3 cellular contexts compared by ENCODE assay signal in the genomic region with DNA sequence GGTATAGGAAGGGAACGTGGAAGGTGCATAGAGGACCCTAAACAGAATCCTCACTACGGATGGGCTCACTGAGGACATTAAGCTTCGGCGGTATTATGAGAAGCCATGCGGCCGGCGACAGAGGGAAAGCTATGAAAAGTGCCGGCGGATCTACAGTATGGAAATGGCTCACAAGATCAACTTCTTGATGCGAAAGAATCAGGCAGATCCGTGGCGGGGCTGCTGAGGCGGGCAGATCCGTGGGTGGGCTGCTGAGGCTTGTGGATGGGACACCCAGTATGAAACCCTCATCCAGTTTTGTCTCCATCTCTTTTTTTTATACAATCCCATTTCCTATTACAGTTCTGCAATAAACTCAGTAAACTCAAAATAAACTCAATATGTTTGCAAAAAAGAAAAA.
TF ChIP-seq lines count a peak whose summit lies in the region.

No MANE protein-coding gene starts in this region.

TF ChIP-seq in GM23338, 12 proteins besides CTCF, POLR2A, EP300 and RAD21:
- TF ChIP-seq ZNF114 (CRISPR knock-in tag; IDR thresholded peaks at IDR 0.05), result no peak

TF ChIP-seq in K562, 482 proteins besides CTCF, POLR2A, EP300 and RAD21:
- TF ChIP-seq, protein P1, sequence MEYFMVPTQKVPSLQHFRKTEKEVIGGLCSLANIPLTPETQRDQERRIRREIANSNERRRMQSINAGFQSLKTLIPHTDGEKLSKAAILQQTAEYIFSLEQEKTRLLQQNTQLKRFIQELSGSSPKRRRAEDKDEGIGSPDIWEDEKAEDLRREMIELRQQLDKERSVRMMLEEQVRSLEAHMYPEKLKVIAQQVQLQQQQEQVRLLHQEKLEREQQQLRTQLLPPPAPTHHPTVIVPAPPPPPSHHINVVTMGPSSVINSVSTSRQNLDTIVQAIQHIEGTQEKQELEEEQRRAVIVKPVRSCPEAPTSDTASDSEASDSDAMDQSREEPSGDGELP (CRISPR knock-in tag; IDR thresholded peaks at IDR 0.05; ENCODE audit: borderline replicate concordance), result no peak
- no peak for TF ChIP-seq ZEB2 (IDR thresholded peaks at IDR 0.05)
- no peak for TF ChIP-seq RCOR1 (IDR thresholded peaks at IDR 0.05; ENCODE audit: borderline replicate concordance in 1 of 2, low read depth in 2 of 2, low read length in 2 of 2)
- TF ChIP-seq BDP1 (IDR thresholded peaks at IDR 0.05; ENCODE audit: insufficient read depth, insufficient read length), result no peak
- TF ChIP-seq NUFIP1 (IDR thresholded peaks at IDR 0.05; ENCODE audit: partially characterized antibody), result no peak
- TF ChIP-seq ZNF717 (CRISPR knock-in tag; IDR thresholded peaks at IDR 0.05), result no peak
- no peak for TF ChIP-seq TEAD4 (IDR thresholded peaks at IDR 0.05; ENCODE audit: low read length)
- no peak for TF ChIP-seq TEAD4 (CRISPR knock-in tag; IDR thresholded peaks at IDR 0.05; ENCODE audit: borderline replicate concordance)
- TF ChIP-seq NFATC3 (IDR thresholded peaks at IDR 0.05), result no peak
- no peak for TF ChIP-seq KLF16 (IDR thresholded peaks at IDR 0.05)
- no peak for TF ChIP-seq BMI1 (IDR thresholded peaks at IDR 0.05; ENCODE audit: low read length)
- TF ChIP-seq WHSC1 (IDR thresholded peaks at IDR 0.05; ENCODE audit: low read length), result no peak
- TF ChIP-seq GATAD2B (IDR thresholded peaks at IDR 0.05; ENCODE audit: borderline replicate concordance), result no peak
- no peak for TF ChIP-seq MYNN (IDR thresholded peaks at IDR 0.05)
- TF ChIP-seq MYNN (CRISPR knock-in tag; IDR thresholded peaks at IDR 0.05), result no peak
- no peak for TF ChIP-seq NFE2L1 (tag; IDR thresholded peaks at IDR 0.05; ENCODE audit: borderline replicate concordance, low read depth)
- TF ChIP-seq PYGO2 (tag; IDR thresholded peaks at IDR 0.05), result no peak
- TF ChIP-seq ZNF699 (CRISPR knock-in tag; IDR thresholded peaks at IDR 0.05; ENCODE audit: insufficient replicate concordance), result no peak
- TF ChIP-seq, protein P2, sequence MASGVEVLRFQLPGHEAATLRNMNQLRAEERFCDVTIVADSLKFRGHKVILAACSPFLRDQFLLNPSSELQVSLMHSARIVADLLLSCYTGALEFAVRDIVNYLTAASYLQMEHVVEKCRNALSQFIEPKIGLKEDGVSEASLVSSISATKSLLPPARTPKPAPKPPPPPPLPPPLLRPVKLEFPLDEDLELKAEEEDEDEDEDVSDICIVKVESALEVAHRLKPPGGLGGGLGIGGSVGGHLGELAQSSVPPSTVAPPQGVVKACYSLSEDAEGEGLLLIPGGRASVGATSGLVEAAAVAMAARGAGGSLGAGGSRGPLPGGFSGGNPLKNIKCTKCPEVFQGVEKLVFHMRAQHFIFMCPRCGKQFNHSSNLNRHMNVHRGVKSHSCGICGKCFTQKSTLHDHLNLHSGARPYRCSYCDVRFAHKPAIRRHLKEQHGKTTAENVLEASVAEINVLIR (CRISPR knock-in tag; IDR thresholded peaks at IDR 0.05), result no peak
- no peak for TF ChIP-seq SRF (CRISPR knock-in tag; IDR thresholded peaks at IDR 0.05)
- TF ChIP-seq, protein P3, sequence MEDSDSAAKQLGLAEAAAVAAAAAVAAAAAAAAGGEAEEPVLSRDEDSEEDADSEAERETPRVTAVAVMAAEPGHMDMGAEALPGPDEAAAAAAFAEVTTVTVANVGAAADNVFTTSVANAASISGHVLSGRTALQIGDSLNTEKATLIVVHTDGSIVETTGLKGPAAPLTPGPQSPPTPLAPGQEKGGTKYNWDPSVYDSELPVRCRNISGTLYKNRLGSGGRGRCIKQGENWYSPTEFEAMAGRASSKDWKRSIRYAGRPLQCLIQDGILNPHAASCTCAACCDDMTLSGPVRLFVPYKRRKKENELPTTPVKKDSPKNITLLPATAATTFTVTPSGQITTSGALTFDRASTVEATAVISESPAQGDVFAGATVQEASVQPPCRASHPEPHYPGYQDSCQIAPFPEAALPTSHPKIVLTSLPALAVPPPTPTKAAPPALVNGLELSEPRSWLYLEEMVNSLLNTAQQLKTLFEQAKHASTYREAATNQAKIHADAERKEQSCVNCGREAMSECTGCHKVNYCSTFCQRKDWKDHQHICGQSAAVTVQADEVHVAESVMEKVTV (CRISPR knock-in tag; IDR thresholded peaks at IDR 0.05), result no peak

TF ChIP-seq in H1, 55 proteins besides CTCF, POLR2A, EP300 and RAD21:
- TF ChIP-seq BRCA1 (IDR thresholded peaks at IDR 0.05; ENCODE audit: low read depth, low read length), result no peak
- no peak for TF ChIP-seq GTF2F1 (IDR thresholded peaks at IDR 0.05; ENCODE audit: borderline replicate concordance, low read depth, low read length)
- TF ChIP-seq JUN (IDR thresholded peaks at IDR 0.05; ENCODE audit: low read depth, low read length), result no peak
- no peak for TF ChIP-seq JUND (IDR thresholded peaks at IDR 0.05; ENCODE audit: low read length)
- TF ChIP-seq POU5F1 (IDR thresholded peaks at IDR 0.05; ENCODE audit: low read depth, low read length), result no peak
- no peak for TF ChIP-seq BACH1 (IDR thresholded peaks at IDR 0.05; ENCODE audit: low read length)
- TF ChIP-seq ZNF274 (IDR thresholded peaks at IDR 0.05; ENCODE audit: borderline replicate concordance, extremely low read depth, low read length), result no peak
- TF ChIP-seq HDAC6 (IDR thresholded peaks at IDR 0.05; ENCODE audit: low read depth, low read length), result no peak
- no peak for TF ChIP-seq ASH2L (IDR thresholded peaks at IDR 0.05; ENCODE audit: low read length)
- TF ChIP-seq RBBP5 (IDR thresholded peaks at IDR 0.05; ENCODE audit: borderline replicate concordance, low read depth, low read length), result no peak
